ENCODE assay signal across 8 cellular contexts in genomic region chr7:27183682-27184341, GRCh38. TPM values are rescaled to one million over a fixed set of nuclear protein-coding genes. Genes with fewer than 3 reads are reported as not detected.
DNase-seq lines count a peak whose midpoint lies in the region; ATAC-seq, FAIRE-seq and TF ChIP-seq lines count a peak whose summit lies in the region.

No MANE protein-coding gene starts in this region.

- H3K36me3 Mint-ChIP-seq in CD14-positive monocyte (peaks cover 18 to 34% of the 10 kb centered on the region in 2 donors), astrocyte (ENCODE audit: low read depth, unreplicated experiment) (peaks cover 2% of the 10 kb centered on the region), natural killer cell (peaks cover 7% of the 10 kb centered on the region)

- H3K4me2 ChIP-seq in astrocyte (ENCODE audit: low read length), result peak overlapping the region; percentile 75

- H3K4me3 Mint-ChIP-seq in CD14-positive monocyte (peak overlapping the region; percentile 72 to 93), astrocyte (ENCODE audit: unreplicated experiment) (peak overlapping the region; percentile 40), natural killer cell (peak overlapping the region; percentile 81)

- ATAC-seq in natural killer cell (no peak), HG02642 (IDR thresholded peaks at IDR 0.05; ENCODE audit: poor library complexity, unreplicated experiment) (no peak), HG03460 (IDR thresholded peaks at IDR 0.05; ENCODE audit: unreplicated experiment) (no peak), HG03139 (IDR thresholded peaks at IDR 0.05; ENCODE audit: unreplicated experiment) (no peak)

- FAIRE-seq in astrocyte (lab: Jason Lieb, UNC), result no peak

- no peaks in the 10 kb centered on the region for H3K36me3 ChIP-seq in astrocyte (ENCODE audit: insufficient read depth, low read length)

- H2AFZ ChIP-seq in astrocyte (ENCODE audit: low read depth, low read length), result no peak overlapping the region

- TF ChIP-seq EP300 in Ishikawa (IDR thresholded peaks at IDR 0.05; ENCODE audit: borderline replicate concordance), result no peak

- intact Hi-C loops in CD14-positive monocyte (cut with micrococcal nuclease) (loop anchor here in 1 of 2 donors (1.0 kb wide), 1 partner anchor 11 kb away; no protein-coding TSS in a partner anchor), natural killer cell (cut with micrococcal nuclease) (loop anchor here (2.0 kb wide), 1 partner anchor 19 kb away; the partner anchor contains the start of gene HOXA9)

- peak overlapping the region; percentile 36 for H3K4me3 ChIP-seq in astrocyte (ENCODE audit: insufficient read depth, low read depth, low read length)

- peaks cover 4% of the 10 kb centered on the region for H3K9me3 ChIP-seq in astrocyte (ENCODE audit: insufficient read depth, low read depth, low read length)

- TF ChIP-seq RAD21 in Ishikawa (IDR thresholded peaks at IDR 0.05; ENCODE audit: low read depth), result no peak

- no peak overlapping the region for H3K27ac Mint-ChIP-seq in CD14-positive monocyte
- peak overlapping the region; percentile 58 for H3K27ac Mint-ChIP-seq in astrocyte (ENCODE audit: unreplicated experiment)
- H3K27ac Mint-ChIP-seq in natural killer cell, result no peak overlapping the region

- no peak overlapping the region for H3K27ac ChIP-seq in astrocyte (ENCODE audit: low read depth, low read length)

- H3K27me3 Mint-ChIP-seq in CD14-positive monocyte (ENCODE audit: low read depth in 3 of 3) (peaks cover 94 to 99% (median 99%) of the 10 kb centered on the region in 3 donors), astrocyte (ENCODE audit: low read depth, unreplicated experiment) (peaks cover 88% of the 10 kb centered on the region), natural killer cell (ENCODE audit: low read depth in 2 of 2) (peaks cover 68 to 80% of the 10 kb centered on the region in 2 donors)

- no peaks in the 10 kb centered on the region for H3K79me2 ChIP-seq in astrocyte (ENCODE audit: insufficient read depth, low read length)

- no peak overlapping the region for H3K9ac ChIP-seq in astrocyte (ENCODE audit: low read length)

- DNase-seq in CD14-positive monocyte (ENCODE audit: low spot score) (no peak), astrocyte (ENCODE audit: low read depth) (no peak), natural killer cell (peak; percentile 14), NCI-H1436 (lab: John Stamatoyannopoulos, UW) (no peak)

- TF ChIP-seq CTCF in CD14-positive monocyte (IDR thresholded peaks at IDR 0.05), result no peak
- no peak for TF ChIP-seq CTCF in astrocyte (IDR thresholded peaks at IDR 0.05; ENCODE audit: insufficient read depth, low read depth, low read length)
- TF ChIP-seq CTCF in natural killer cell (IDR thresholded peaks at IDR 0.05), result no peak

- H3K9me3 Mint-ChIP-seq in CD14-positive monocyte, result peaks cover 3 to 47% (median 31%) of the 10 kb centered on the region in 7 donors
- peaks cover 30% of the 10 kb centered on the region for H3K9me3 Mint-ChIP-seq in astrocyte (ENCODE audit: unreplicated experiment)
- no peaks in the 10 kb centered on the region for H3K9me3 Mint-ChIP-seq in natural killer cell

- H3K27me3 ChIP-seq in astrocyte (ENCODE audit: insufficient read depth, low read length), result peaks cover 97% of the 10 kb centered on the region

- H3K4me1 Mint-ChIP-seq in CD14-positive monocyte (peaks cover 58% of the 10 kb centered on the region), astrocyte (ENCODE audit: low read depth, unreplicated experiment) (no peaks in the 10 kb centered on the region), natural killer cell (peaks cover 39 to 51% of the 10 kb centered on the region in 2 donors)

- peaks cover 7% of the 10 kb centered on the region for H3K4me1 ChIP-seq in astrocyte (ENCODE audit: insufficient read depth, low read length)

- H4K20me1 ChIP-seq in astrocyte (ENCODE audit: insufficient read depth, low read length), result peaks cover 13% of the 10 kb centered on the region

TF ChIP-seq in Ishikawa, 13 proteins besides CTCF, POLR2A, EP300 and RAD21:
- no peak for TF ChIP-seq FOXM1 (IDR thresholded peaks at IDR 0.05; ENCODE audit: borderline replicate concordance, low read depth)
- peak; percentile 71 for TF ChIP-seq MAX (IDR thresholded peaks at IDR 0.05)
- TF ChIP-seq USF1 (IDR thresholded peaks at IDR 0.05), result peak; percentile 74
- no peak for TF ChIP-seq TEAD4 (IDR thresholded peaks at IDR 0.05)

RNA-seq across cellular contexts. Expression of gene HOXA11, which starts 1.2 kb away (rescaled TPM):
- not detected for polyA plus RNA-seq in CD14-positive monocyte
- total RNA-seq in astrocyte (not detected in 2 replicates), natural killer cell (not detected)

RNA-seq across cellular contexts. Expression of gene HOXA10, which starts 9.7 kb away (rescaled TPM):
- polyA plus RNA-seq in CD14-positive monocyte, result 1 to 10 TPM in 1 of 2 donors, under 1 TPM in 1; 0.33 to 3.2 TPM
- total RNA-seq in astrocyte (not detected in 2 replicates), natural killer cell (1 to 10 TPM in 2 of 3 donors, under 1 TPM in 1; 0.82 to 3.3 (median 2.2) TPM)

RNA-seq across cellular contexts. Expression of gene HOXA13, which starts 16.1 kb away (rescaled TPM):
- not detected for polyA plus RNA-seq in CD14-positive monocyte
- not detected in 2 replicates for total RNA-seq in astrocyte
- not detected for total RNA-seq in natural killer cell

RNA-seq across cellular contexts. Expression of gene HOXA9, which starts 18.5 kb away (rescaled TPM):
- polyA plus RNA-seq in CD14-positive monocyte, result 1 to 10 TPM in 1 of 2 donors, under 1 TPM in 1; 0.55 to 1.9 TPM
- total RNA-seq in astrocyte, result not detected in 2 replicates
- total RNA-seq in natural killer cell, result 1 to 10 TPM in 1 of 3 donors, under 1 TPM in 2; 0.39 to 4.6 (median 0.42) TPM

RNA-seq across cellular contexts. Expression of gene HOXA7, which starts 27.3 kb away (rescaled TPM):
- not detected for polyA plus RNA-seq in CD14-positive monocyte
- total RNA-seq in astrocyte, result not detected in 2 replicates
- not detected for total RNA-seq in natural killer cell
